In the genomic region with DNA sequence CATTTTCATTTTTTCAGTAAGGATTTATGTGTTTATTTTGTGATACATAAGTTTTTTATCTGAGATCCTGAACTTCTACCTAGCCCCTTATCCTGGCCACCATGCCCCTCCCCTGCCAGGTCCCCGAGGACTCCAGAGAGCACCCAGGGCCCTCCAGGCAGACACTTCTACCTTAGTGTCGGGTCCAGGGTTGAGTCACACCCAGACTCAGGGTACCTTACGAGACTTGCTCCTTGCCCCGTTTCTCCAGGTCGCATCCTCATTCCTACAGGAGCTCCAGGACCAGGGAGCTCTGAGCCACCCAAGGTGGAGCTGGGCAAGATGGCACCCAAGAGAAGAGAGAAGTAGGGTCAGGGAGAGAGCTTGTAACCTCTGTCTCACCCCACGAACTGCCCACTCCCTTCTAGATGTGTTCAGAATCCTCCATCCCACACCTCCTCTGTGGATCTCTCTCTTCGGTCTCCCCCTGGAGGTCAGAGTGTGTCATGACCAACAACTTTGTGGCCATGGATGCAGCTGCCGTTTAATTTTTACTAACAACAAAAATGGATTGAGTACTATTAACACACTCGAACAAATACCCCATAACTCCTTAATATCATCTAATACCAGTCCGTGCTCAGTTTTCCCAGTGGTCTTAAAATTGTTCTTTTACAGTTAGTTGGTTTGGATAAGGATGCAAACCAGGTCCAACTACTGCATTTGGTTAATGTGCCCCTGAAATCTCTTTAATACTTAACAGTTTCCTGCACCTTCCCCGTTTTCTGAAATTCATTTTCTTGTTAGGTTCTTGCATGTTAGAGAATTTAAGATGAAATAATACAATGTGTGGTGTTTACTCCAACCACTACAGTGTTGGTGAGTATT, we compare ENCODE assay signal across 8 cellular contexts.
DNase-seq lines count a peak whose midpoint lies in the region; ATAC-seq and TF ChIP-seq lines count a peak whose summit lies in the region.

No MANE protein-coding gene starts in this region.

- in situ Hi-C loops in G401 (cut with HindIII; ENCODE audit: low sequenced_read_pairs) = no loop called here
- in situ Hi-C loops in astrocyte of the cerebellum (cut with HindIII; ENCODE audit: low sequenced_read_pairs) = no loop called here

- intact Hi-C loops in vagina (cut with DNase I) = no loop called here

- no peaks in the 10 kb centered on the region for H3K27me3 ChIP-seq in vagina

- peak; percentile 46 for DNase-seq in G401 (ENCODE audit: low spot score)
- DNase-seq in NCI-H748 (lab: John Stamatoyannopoulos, UW; ENCODE audit: unreplicated experiment) = peak; percentile 92
- DNase-seq in astrocyte of the cerebellum (ENCODE audit: low read depth) = peak; percentile 2
- DNase-seq in iPS-NIHi7 (ENCODE audit: extremely low spot score) = peak; percentile 82
- peak; percentile 29 for DNase-seq in stimulated activated CD4-positive, alpha-beta T cell treated with anti-CD3 and anti-CD28 coated beads, Interleukin-4, amount 100 ng/mL, for 24 hours
- no peak for DNase-seq in vagina (ENCODE audit: extremely low spot score in 2 of 2)

- H3K36me3 ChIP-seq in vagina = no peaks in the 10 kb centered on the region

- no peaks in the 10 kb centered on the region for H3K4me1 ChIP-seq in vagina

- no peak overlapping the region for H3K4me3 ChIP-seq in astrocyte of the cerebellum (ENCODE audit: low read depth, low read length)
- H3K4me3 ChIP-seq in vagina = no peak overlapping the region

- ATAC-seq in HG02884 (IDR thresholded peaks at IDR 0.05; ENCODE audit: unreplicated experiment) = peak; percentile 75

- peak; percentile 84 for TF ChIP-seq CTCF in 22Rv1 (IDR thresholded peaks at IDR 0.05)
- TF ChIP-seq CTCF in astrocyte of the cerebellum (IDR thresholded peaks at IDR 0.05; ENCODE audit: low read depth, low read length, missing control alignments) = peak; percentile 81
- peak in 1 of 3 experiments; percentile 28 for TF ChIP-seq CTCF in vagina (IDR thresholded peaks at IDR 0.05)

- TF ChIP-seq POLR2A in vagina (IDR thresholded peaks at IDR 0.05) = no peak

- no peak overlapping the region for H3K27ac ChIP-seq in 22Rv1
- H3K27ac ChIP-seq in vagina = no peak overlapping the region

- no peaks in the 10 kb centered on the region for H3K9me3 ChIP-seq in vagina

Comparison
In these comparisons a context has a peak if more than half of its experiments do, and no peak if none do; other contexts are left out.
1. DNase-seq: peak in G401 (single experiment), NCI-H748 (single experiment), astrocyte of the cerebellum (single experiment), iPS-NIHi7 (single experiment) and stimulated activated CD4-positive, alpha-beta T cell treated with anti-CD3 and anti-CD28 coated beads, Interleukin-4, amount 100 ng/mL, for 24 hours (single experiment); none in vagina (0 of 2).